8 cellular contexts compared by ENCODE assay signal in the genomic region with DNA sequence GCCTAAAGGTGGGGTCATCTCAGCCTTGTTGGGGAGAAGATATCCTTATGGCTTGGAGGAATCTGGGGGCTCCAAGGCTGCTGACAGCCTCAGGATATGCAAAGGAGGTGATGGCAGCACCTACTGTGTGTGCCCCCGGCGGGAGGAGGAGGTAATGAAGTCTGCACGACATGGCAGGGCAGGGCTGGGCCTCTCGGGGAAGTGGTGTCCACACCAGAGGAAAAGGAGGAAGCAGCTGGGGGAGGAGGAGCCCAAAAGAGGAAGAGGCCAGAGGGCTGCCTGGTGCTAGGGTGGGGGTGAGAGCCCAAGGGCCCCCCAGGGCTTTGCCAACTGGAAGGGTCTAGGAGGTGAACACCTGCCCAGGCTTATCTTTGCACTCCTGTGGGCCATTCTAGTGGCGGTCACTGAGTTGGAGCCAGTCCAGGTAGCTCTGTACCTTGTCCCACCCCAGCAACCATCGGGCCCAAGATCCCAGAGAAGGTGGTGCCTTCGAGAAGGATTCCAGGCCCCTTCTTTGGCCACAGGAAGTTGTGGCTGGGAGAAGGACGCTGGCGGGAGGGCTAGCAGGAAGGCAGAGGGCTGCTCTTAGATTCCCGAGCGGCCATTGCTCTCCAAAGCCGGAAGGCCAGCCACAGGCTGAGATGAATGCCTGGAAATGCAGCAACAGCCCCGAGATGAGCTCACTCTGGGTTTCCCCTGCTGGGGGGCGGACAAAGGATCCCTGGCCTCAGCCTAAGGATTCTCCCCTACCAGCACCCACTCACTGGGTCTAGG. TPM values are rescaled to one million over a fixed set of nuclear protein-coding genes. Genes with fewer than 3 reads are reported as not detected.
DNase-seq lines count a peak whose midpoint lies in the region; ATAC-seq and TF ChIP-seq lines count a peak whose summit lies in the region.

No MANE protein-coding gene starts in this region.

- POLR2A ChIA-PET in CD4-positive, alpha-beta memory T cell (lab: Charles Lee; ENCODE audit: partially characterized antibody) = interaction anchor here (1.2 to 11.2 kb wide), 4 partner anchors 15 to 93 kb away, joined by 3 to 150 read pairs (median 4); a partner anchor contains a TSS
- POLR2A ChIA-PET in Panc1 (lab: Charles Lee) = interaction anchor here (0.7 kb wide), 1 partner anchor 9 kb away, joined by 3 read pairs; no protein-coding TSS in a partner anchor

- peaks cover 48 to 92% (median 74%) of the 10 kb centered on the region in 4 donors for H3K4me1 Mint-ChIP-seq in CD4-positive, alpha-beta memory T cell

- H3K27ac Mint-ChIP-seq in CD4-positive, alpha-beta memory T cell = peak overlapping the region; percentile 87 to 96 (median 94)

- in situ Hi-C loops in Panc1 (cut with HindIII; ENCODE audit: low pct_unique_long_range_greater_than_20kb, low sequenced_read_pairs) = no loop called here
- in situ Hi-C loops in brain microvascular endothelial cell (cut with HindIII; ENCODE audit: low pct_ligation_motif_present, low sequenced_read_pairs) = no loop called here

- peak overlapping the region in 7 of 8 donors; percentile 71 to 84 (median 76) for H3K4me3 Mint-ChIP-seq in CD4-positive, alpha-beta memory T cell

- no peaks in the 10 kb centered on the region for H3K27me3 Mint-ChIP-seq in CD4-positive, alpha-beta memory T cell

- CTCF ChIA-PET in CD4-positive, alpha-beta memory T cell (lab: Charles Lee; ENCODE audit: partially characterized antibody) = interaction anchor here (0.7 to 10.2 kb wide), 8 partner anchors 16 to 104 kb away, joined by 3 to 127 read pairs (median 3); no protein-coding TSS in a partner anchor
- CTCF ChIA-PET in Panc1 (lab: Charles Lee) = interaction anchor here (0.7 to 1.4 kb wide), 3 partner anchors 14 to 17 kb away, joined by 3 to 4 read pairs (median 3); no protein-coding TSS in a partner anchor

- no TSS peak for BruUV-seq in Panc1 (replicated peaks; lab: Mats Ljungman, UMichigan)

- no peak for ATAC-seq in Panc1
- no peak for ATAC-seq in stimulated activated naive CD8-positive, alpha-beta T cell treated with anti-CD3 and anti-CD28 coated beads, Interleukin-15, Interleukin-2, amounts not matched to agents 100 U/mL and 50 U/mL, for 24 hours
- ATAC-seq in GM21526 (IDR thresholded peaks at IDR 0.05; ENCODE audit: low FRiP score, unreplicated experiment) = no peak
- no peak for ATAC-seq in HG03159 (IDR thresholded peaks at IDR 0.05; ENCODE audit: unreplicated experiment)

- H3K9me3 ChIP-seq in CD4-positive, alpha-beta memory T cell (ENCODE audit: control insufficient read depth in 1 of 2, low read length in 2 of 2) = no peaks in the 10 kb centered on the region
- no peaks in the 10 kb centered on the region for H3K9me3 ChIP-seq in Panc1 (ENCODE audit: control insufficient read depth, insufficient read depth, low read depth, low read length)

- no peak overlapping the region for H3K4me3 ChIP-seq in CD4-positive, alpha-beta memory T cell (ENCODE audit: low read length in 2 of 2)
- H3K4me3 ChIP-seq in Panc1 (ENCODE audit: low read depth in 2 of 2, low read length in 2 of 2) (no peak overlapping the region), brain microvascular endothelial cell (ENCODE audit: low read depth, low read length) (no peak overlapping the region)

- no peaks in the 10 kb centered on the region for H3K27me3 ChIP-seq in CD4-positive, alpha-beta memory T cell (ENCODE audit: insufficient read depth, low read length)
- H3K27me3 ChIP-seq in Panc1 (ENCODE audit: control insufficient read depth, insufficient read depth, low read length) (no peaks in the 10 kb centered on the region), brain microvascular endothelial cell (replicated peaks) (no peaks in the 10 kb centered on the region)

- no peaks in the 10 kb centered on the region for H3K9me3 Mint-ChIP-seq in CD4-positive, alpha-beta memory T cell

- TF ChIP-seq CTCF in Panc1 (IDR thresholded peaks at IDR 0.05) = no peak
- no peak for TF ChIP-seq CTCF in brain microvascular endothelial cell (IDR thresholded peaks at IDR 0.05; ENCODE audit: low read depth, low read length, missing control alignments)

- intact Hi-C loops in CD4-positive, alpha-beta memory T cell (cut with micrococcal nuclease) = no loop called here
- intact Hi-C loops in Panc1 (cut with micrococcal nuclease; ENCODE audit: unreplicated experiment) = no loop called here

- DNase-seq in CD4-positive, alpha-beta memory T cell = peak in 2 of 5 donors; percentile 17 to 76
- DNase-seq in Panc1 (ENCODE audit: low read depth, low spot score) (no peak), brain microvascular endothelial cell (peak; percentile 79), kidney tubule cell (ENCODE audit: low spot score) (peak; percentile 82), NCI-H510A treated with DMSO at 0.1 percent for 48 hours (lab: John Stamatoyannopoulos, UW) (no peak)
- DNase-seq in stimulated activated naive CD8-positive, alpha-beta T cell treated with anti-CD3 and anti-CD28 coated beads, Interleukin-15, Interleukin-2, amounts not matched to agents 100 U/mL and 50 U/mL, for 24 hours = peak; percentile 66

- H3K36me3 ChIP-seq in CD4-positive, alpha-beta memory T cell (ENCODE audit: insufficient read depth, low read length) = peaks cover 18% of the 10 kb centered on the region
- H3K36me3 ChIP-seq in Panc1 (ENCODE audit: control insufficient read depth, insufficient read depth, low read length) = no peaks in the 10 kb centered on the region
- H3K36me3 ChIP-seq in brain microvascular endothelial cell (replicated peaks) = peaks cover 13% of the 10 kb centered on the region

- peak overlapping the region; percentile 76 for H3K27ac ChIP-seq in CD4-positive, alpha-beta memory T cell (ENCODE audit: low read depth, low read length)
- H3K27ac ChIP-seq in Panc1 (ENCODE audit: low read length) = peak overlapping the region; percentile 44; the same call in 1 of the 2 replicates
- peak overlapping the region; percentile 74 for H3K27ac ChIP-seq in brain microvascular endothelial cell

- peaks cover 0 to 39% of the 10 kb centered on the region in 2 donors for H3K36me3 Mint-ChIP-seq in CD4-positive, alpha-beta memory T cell

- H3K4me1 ChIP-seq in CD4-positive, alpha-beta memory T cell (ENCODE audit: insufficient read depth, low read length) = peaks cover 96% of the 10 kb centered on the region
- H3K4me1 ChIP-seq in Panc1 (ENCODE audit: control insufficient read depth, insufficient read depth, low read length) = peaks cover 60% of the 10 kb centered on the region

RNA-seq across cellular contexts. Expression of a gene that starts 7.0 kb away (rescaled TPM):
- total RNA-seq in CD4-positive, alpha-beta memory T cell = 100 to 1,000 TPM; 292 to 300 TPM
- 100 to 1,000 TPM; 532 to 615 TPM for polyA plus RNA-seq in CD4-positive, alpha-beta memory T cell
- 170 TPM for total RNA-seq in Panc1 (2021; ENCODE audit: unreplicated experiment)
- 252 TPM for polyA plus RNA-seq in Panc1 (2012; ENCODE audit: insufficient read length)

RNA-seq across cellular contexts. Expression of a gene that starts 26.0 kb away (rescaled TPM):
- under 1 TPM; 0.50 to 0.87 TPM for total RNA-seq in CD4-positive, alpha-beta memory T cell
- polyA plus RNA-seq in CD4-positive, alpha-beta memory T cell = not detected
- total RNA-seq in Panc1 (2021; ENCODE audit: unreplicated experiment) = 1.4 TPM
- polyA plus RNA-seq in Panc1 (2012; ENCODE audit: insufficient read length) = 2.8 TPM

RNA-seq across cellular contexts. Expression of a gene that starts 35.9 kb away (rescaled TPM):
- total RNA-seq in CD4-positive, alpha-beta memory T cell = not detected
- under 1 TPM in 1 of 2 donors, not detected in 1; 0.20 TPM for polyA plus RNA-seq in CD4-positive, alpha-beta memory T cell
- total RNA-seq in Panc1 (2021; ENCODE audit: unreplicated experiment) = not detected
- not detected for polyA plus RNA-seq in Panc1 (2012; ENCODE audit: insufficient read length)

RNA-seq across cellular contexts. Expression of a gene that starts 37.9 kb away (rescaled TPM):
- not detected for total RNA-seq in CD4-positive, alpha-beta memory T cell
- not detected for polyA plus RNA-seq in CD4-positive, alpha-beta memory T cell
- total RNA-seq in Panc1 (2021; ENCODE audit: unreplicated experiment) = 6.0 TPM
- polyA plus RNA-seq in Panc1 (2012; ENCODE audit: insufficient read length) = 10.6 TPM

RNA-seq across cellular contexts. Expression of a gene that starts 49.3 kb away (rescaled TPM):
- 10 to 100 TPM; 58.6 to 65.3 TPM for total RNA-seq in CD4-positive, alpha-beta memory T cell
- 10 to 100 TPM; 62.0 to 84.7 TPM for polyA plus RNA-seq in CD4-positive, alpha-beta memory T cell
- total RNA-seq in Panc1 (2021; ENCODE audit: unreplicated experiment) = 111 TPM
- polyA plus RNA-seq in Panc1 (2012; ENCODE audit: insufficient read length) = 113 TPM

Comparison
In these comparisons a context has a peak if more than half of its experiments do, and no peak if none do; other contexts are left out.
1. DNase-seq: peak in brain microvascular endothelial cell (single experiment), kidney tubule cell (single experiment) and stimulated activated naive CD8-positive, alpha-beta T cell treated with anti-CD3 and anti-CD28 coated beads, Interleukin-15, Interleukin-2, amounts not matched to agents 100 U/mL and 50 U/mL, for 24 hours (single experiment); none in Panc1 (single experiment) and NCI-H510A treated with DMSO at 0.1 percent for 48 hours (single experiment).
2. Peak in every context shown above with its lines, with median percentiles within 50 percentile points of each other: H3K27ac ChIP-seq.